Comparison of ENCODE assay signal across 9 cellular contexts in genomic region chr5:135544666-135545045, GRCh38. TPM values are rescaled to one million over a fixed set of nuclear protein-coding genes. Genes with fewer than 3 reads are reported as not detected.
DNase-seq lines count a peak whose midpoint lies in the region; ATAC-seq and TF ChIP-seq lines count a peak whose summit lies in the region.
"Had no signal": no experiment of that assay in that cellular context is flagged by ENCODE, and none has a peak within 500 bp of the region (broad histone marks: within the 10 kb centered on the region; RNA-seq: fewer than 3 reads in every experiment).

No MANE protein-coding gene starts in this region.

- no peaks in the 10 kb centered on the region for H3K4me1 Mint-ChIP-seq in Caco-2 (ENCODE audit: low read depth, unreplicated experiment)
- peaks cover 4% of the 10 kb centered on the region for H3K4me1 Mint-ChIP-seq in progenitor cell of endocrine pancreas (ENCODE audit: low read depth)

- H3K9me3 ChIP-seq in Caco-2: no peaks in the 10 kb centered on the region
- H3K9me3 ChIP-seq in gastroesophageal sphincter: no peaks in the 10 kb centered on the region

- intact Hi-C loops in Caco-2 (cut with micrococcal nuclease; ENCODE audit: unreplicated experiment): no loop called here

- H3K36me3 Mint-ChIP-seq in Caco-2 (ENCODE audit: insufficient read depth, unreplicated experiment): no peaks in the 10 kb centered on the region
- H3K36me3 Mint-ChIP-seq in progenitor cell of endocrine pancreas (ENCODE audit: insufficient read depth): no peaks in the 10 kb centered on the region

- H3K27me3 ChIP-seq in Caco-2 (replicated peaks; ENCODE audit: control insufficient read depth, insufficient read depth, low read length) (peaks cover 1% of the 10 kb centered on the region), gastroesophageal sphincter (peaks cover 99% of the 10 kb centered on the region)

- H3K4me1 ChIP-seq in Caco-2 (peaks cover 11% of the 10 kb centered on the region), gastroesophageal sphincter (peaks cover 0 to 23% (median 7%) of the 10 kb centered on the region in 3 donors)

- BruUV-seq in Caco-2 (replicated peaks; lab: Mats Ljungman, UMichigan): no TSS peak

- H3K27me3 Mint-ChIP-seq in Caco-2 (ENCODE audit: insufficient read depth, unreplicated experiment) (peaks cover 13% of the 10 kb centered on the region), progenitor cell of endocrine pancreas (peaks cover 96% of the 10 kb centered on the region)

- no peak for TF ChIP-seq POLR2A in gastroesophageal sphincter (IDR thresholded peaks at IDR 0.05)

- CTCF ChIA-PET in Caco-2 (lab: Charles Lee): no interaction called here

- H3K9me3 Mint-ChIP-seq in Caco-2 (ENCODE audit: unreplicated experiment): no peaks in the 10 kb centered on the region
- H3K9me3 Mint-ChIP-seq in progenitor cell of endocrine pancreas (ENCODE audit: low read depth): no peaks in the 10 kb centered on the region

- POLR2A ChIA-PET in Caco-2 (lab: Charles Lee): no interaction called here

- no peak for DNase-seq in Caco-2
- DNase-seq in NCI-H524 treated with DMSO at 0.1 percent for 48 hours (lab: John Stamatoyannopoulos, UW): peak; percentile 59
- no peak for DNase-seq in progenitor cell of endocrine pancreas (ENCODE audit: low spot score, unreplicated experiment)
- DNase-seq in NCI-H748 (lab: John Stamatoyannopoulos, UW; ENCODE audit: unreplicated experiment): no peak
- DNase-seq in NCI-H774 (lab: John Stamatoyannopoulos, UW): no peak
- DNase-seq: NCI-H1105 had no signal

- H3K27ac Mint-ChIP-seq in Caco-2 (ENCODE audit: unreplicated experiment) (no peak overlapping the region), progenitor cell of endocrine pancreas (no peak overlapping the region)

- peak overlapping the region; percentile 21 for H3K4me3 Mint-ChIP-seq in Caco-2 (ENCODE audit: unreplicated experiment)
- H3K4me3 Mint-ChIP-seq in progenitor cell of endocrine pancreas (ENCODE audit: low read depth): peak overlapping the region; percentile 24

- 28 to 31% methylated on average over 7 to 23 of the region's 30 CpGs for WGBS in gastroesophageal sphincter (ENCODE audit: low coverage in 1 of 2), 2 donors

- H3K4me3 ChIP-seq in Caco-2 (ENCODE audit: low read depth, low read length) (no peak overlapping the region), gastroesophageal sphincter (peak overlapping the region; percentile 17 to 51)

- no peaks in the 10 kb centered on the region for H3K36me3 ChIP-seq in Caco-2 (ENCODE audit: control insufficient read depth, insufficient read depth, low read length)
- H3K36me3 ChIP-seq in gastroesophageal sphincter: no peaks in the 10 kb centered on the region

- H3K27ac ChIP-seq in gastroesophageal sphincter: no peak overlapping the region

- no peak for ATAC-seq in gastroesophageal sphincter
- ATAC-seq in HG03432 (IDR thresholded peaks at IDR 0.05; ENCODE audit: unreplicated experiment): no peak
- no peak for ATAC-seq in GM18502 (IDR thresholded peaks at IDR 0.05; ENCODE audit: poor library complexity, unreplicated experiment)

- TF ChIP-seq EP300 in gastroesophageal sphincter (IDR thresholded peaks at IDR 0.05): no peak

- no peak for TF ChIP-seq CTCF in Caco-2 (IDR thresholded peaks at IDR 0.05; ENCODE audit: insufficient read depth in 1 of 2, low read depth in 1 of 2, low read length in 1 of 2, severe bottlenecking in 1 of 2, unreplicated experiment in 1 of 2)
- no peak for TF ChIP-seq CTCF in gastroesophageal sphincter (IDR thresholded peaks at IDR 0.05)
- TF ChIP-seq CTCF in progenitor cell of endocrine pancreas (IDR thresholded peaks at IDR 0.05; ENCODE audit: unreplicated experiment): no peak

RNA-seq across cellular contexts. Expression of gene NEUROG1, which starts 8.9 kb away (rescaled TPM):
- total RNA-seq in Caco-2 (2022) (not detected in 2 replicates), gastroesophageal sphincter (not detected), progenitor cell of endocrine pancreas (not detected in 2 replicates)

RNA-seq across cellular contexts. Expression of gene CXCL14, which starts 34.1 kb away (rescaled TPM):
- total RNA-seq in Caco-2 (2022) (not detected in 2 replicates), gastroesophageal sphincter (10 to 100 TPM in 1 of 4 donors, 1 to 10 TPM in 2, under 1 TPM in 1; 0.15 to 23.2 (median 3.8) TPM), progenitor cell of endocrine pancreas (6.1 and 10.1 TPM in 2 replicates)
